ENCODE assay signal across 2 cellular contexts in genomic region chrY:23005315-23005714, GRCh38. TPM values are rescaled to one million over a fixed set of nuclear protein-coding genes. Genes with fewer than 3 reads are reported as not detected.
"Had no signal": no experiment of that assay in that cellular context is flagged by ENCODE, and none has a peak within 500 bp of the region (broad histone marks: within the 10 kb centered on the region; RNA-seq: fewer than 3 reads in every experiment).

No MANE protein-coding gene starts in this region.

RNA-seq across cellular contexts. Expression of gene BPY2, which starts 21.3 kb away (rescaled TPM):
- total RNA-seq: G401, GM12878 had no signal
